1 cellular context compared by ENCODE assay signal in genomic region chr1:38028671-38029070, GRCh38.
TF ChIP-seq lines count a peak whose summit lies in the region.

No MANE protein-coding gene starts in this region.

TF ChIP-seq in HEK293, 187 proteins besides CTCF, POLR2A, EP300 and RAD21 (continued from another document):
- no peak for TF ChIP-seq PBX3 (CRISPR knock-in tag; IDR thresholded peaks at IDR 0.05)
- TF ChIP-seq, protein P1, sequence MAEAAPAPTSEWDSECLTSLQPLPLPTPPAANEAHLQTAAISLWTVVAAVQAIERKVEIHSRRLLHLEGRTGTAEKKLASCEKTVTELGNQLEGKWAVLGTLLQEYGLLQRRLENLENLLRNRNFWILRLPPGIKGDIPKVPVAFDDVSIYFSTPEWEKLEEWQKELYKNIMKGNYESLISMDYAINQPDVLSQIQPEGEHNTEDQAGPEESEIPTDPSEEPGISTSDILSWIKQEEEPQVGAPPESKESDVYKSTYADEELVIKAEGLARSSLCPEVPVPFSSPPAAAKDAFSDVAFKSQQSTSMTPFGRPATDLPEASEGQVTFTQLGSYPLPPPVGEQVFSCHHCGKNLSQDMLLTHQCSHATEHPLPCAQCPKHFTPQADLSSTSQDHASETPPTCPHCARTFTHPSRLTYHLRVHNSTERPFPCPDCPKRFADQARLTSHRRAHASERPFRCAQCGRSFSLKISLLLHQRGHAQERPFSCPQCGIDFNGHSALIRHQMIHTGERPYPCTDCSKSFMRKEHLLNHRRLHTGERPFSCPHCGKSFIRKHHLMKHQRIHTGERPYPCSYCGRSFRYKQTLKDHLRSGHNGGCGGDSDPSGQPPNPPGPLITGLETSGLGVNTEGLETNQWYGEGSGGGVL (tag by site-specific recombination; IDR thresholded peaks at IDR 0.05): peak; percentile 22; the same call in 1 of the 2 replicates
- TF ChIP-seq ZSCAN4 (tag by site-specific recombination; IDR thresholded peaks at IDR 0.05): peak; percentile 92
- TF ChIP-seq ZNF223 (tag by site-specific recombination; IDR thresholded peaks at IDR 0.05): 0 out of 2 replicates have a peak, but pooled peaks have one; percentile 8
- peak; percentile 92 for TF ChIP-seq ZFHX2 (tag by site-specific recombination; conservative IDR thresholded peaks at IDR 0.05)
